9 cellular contexts compared by ENCODE assay signal in the genomic region with DNA sequence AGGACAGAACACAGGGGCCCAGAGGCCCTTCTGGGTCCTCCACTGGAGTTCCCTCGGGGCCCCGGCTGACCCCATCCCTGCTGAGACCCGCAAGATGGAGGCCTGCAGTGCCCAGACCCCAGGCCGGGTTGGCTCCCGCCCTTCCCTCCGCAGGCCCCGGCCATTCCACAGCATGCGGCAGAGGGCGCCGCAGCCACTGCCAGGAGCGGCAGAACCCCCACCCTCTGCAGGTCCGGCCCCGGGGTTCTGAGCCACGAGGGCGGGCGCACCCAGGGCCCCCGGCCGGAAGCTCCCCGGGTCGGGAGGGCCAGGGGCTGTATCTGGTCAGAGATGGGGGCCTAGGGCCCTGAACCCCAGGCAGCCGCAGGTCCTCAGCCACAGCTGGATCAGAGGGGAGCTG. TPM values are rescaled to one million over a fixed set of nuclear protein-coding genes. Genes with fewer than 3 reads are reported as not detected.
DNase-seq lines count a peak whose midpoint lies in the region; ATAC-seq, FAIRE-seq and TF ChIP-seq lines count a peak whose summit lies in the region.
"Had no signal": no experiment of that assay in that cellular context is flagged by ENCODE, and none has a peak within 500 bp of the region (broad histone marks: within the 10 kb centered on the region; RNA-seq: fewer than 3 reads in every experiment).

No MANE protein-coding gene starts in this region.

- no peaks in the 10 kb centered on the region for H4K20me1 ChIP-seq in PC-3 (ENCODE audit: low read length)

- H3K4ac ChIP-seq in neuronal stem cell (ENCODE audit: low read length) = no peak overlapping the region

- peak overlapping the region; percentile 90 for H2BK5ac ChIP-seq in neuronal stem cell (ENCODE audit: low read length)

- H3K9me2 ChIP-seq in PC-3 (replicated peaks; ENCODE audit: low read length) = no peaks in the 10 kb centered on the region

- no CpG with 5 or more reads among the region's 21 CpGs for WGBS in neuronal stem cell (ENCODE audit: extremely low coverage in 2 of 2, insufficient read length in 2 of 2, insufficient replicate concordance in 1 of 2), 2 donors

- H3K27me3 ChIP-seq in PC-3 (ENCODE audit: low read length) (no peaks in the 10 kb centered on the region), neuronal stem cell (ENCODE audit: control insufficient read depth in 3 of 3, insufficient read depth in 3 of 3, low read depth in 1 of 3, low read length in 3 of 3) (no peaks in the 10 kb centered on the region)

- BruUV-seq in PC-3 (replicated peaks; lab: Mats Ljungman, UMichigan) = no TSS peak

- no peak overlapping the region for H3K9ac ChIP-seq in PC-3 (ENCODE audit: low read length)
- H3K9ac ChIP-seq in neuronal stem cell (ENCODE audit: low read depth, low read length, poor library complexity) = no peak overlapping the region

- peak overlapping the region; percentile 65 for H3K23ac ChIP-seq in neuronal stem cell (ENCODE audit: low read depth, low read length, poor library complexity)

- no peak overlapping the region for H4K8ac ChIP-seq in neuronal stem cell (ENCODE audit: low read depth, low read length)

- H3K27ac ChIP-seq in PC-3 (ENCODE audit: low read length) (no peak overlapping the region), neuronal stem cell (replicated peaks; ENCODE audit: low read length) (no peak overlapping the region)

- FAIRE-seq in GM12892 (lab: Jason Lieb, UNC) = no peak

- TF ChIP-seq POLR2A in GM12892 (IDR thresholded peaks at IDR 0.05; ENCODE audit: low read depth, low read length) = no peak

- H3K79me1 ChIP-seq in neuronal stem cell (ENCODE audit: low read depth, low read length) = peaks cover 4% of the 10 kb centered on the region

- peak overlapping the region; percentile 99 for H2BK12ac ChIP-seq in neuronal stem cell (ENCODE audit: low read length)

- H2AFZ ChIP-seq in PC-3 (ENCODE audit: low read length) (no peak overlapping the region), neuronal stem cell (ENCODE audit: low read length) (peak overlapping the region; percentile 64)

- TF ChIP-seq CTCF in PC-3 (conservative IDR thresholded peaks at IDR 0.05; ENCODE audit: low read depth, low read length) (0 out of 2 replicates have a peak, but pooled peaks have one; percentile 15), astrocyte of the spinal cord (IDR thresholded peaks at IDR 0.05; ENCODE audit: low read depth, low read length) (peak; percentile 47)

- no peak overlapping the region for H3K4me3 ChIP-seq in PC-3 (ENCODE audit: low read length)
- no peak overlapping the region for H3K4me3 ChIP-seq in astrocyte of the spinal cord (ENCODE audit: low read depth, low read length)
- H3K4me3 ChIP-seq in neuronal stem cell (ENCODE audit: low read length in 2 of 2) = no peak overlapping the region

- no peaks in the 10 kb centered on the region for H3F3A ChIP-seq in PC-3 (ENCODE audit: low read length, unreplicated experiment)

- H3K4me1 ChIP-seq in PC-3 (ENCODE audit: insufficient read depth, low read length) (no peaks in the 10 kb centered on the region), neuronal stem cell (ENCODE audit: control insufficient read depth in 2 of 2, insufficient read depth in 1 of 2, low read depth in 1 of 2, low read length in 2 of 2) (peaks cover 0 to 16% of the 10 kb centered on the region in 2 donors)

- no peak overlapping the region for H3K14ac ChIP-seq in neuronal stem cell (ENCODE audit: low read length)

- intact Hi-C loops in PC-3 (cut with micrococcal nuclease) = no loop called here

- no peaks in the 10 kb centered on the region for H3K79me2 ChIP-seq in PC-3 (ENCODE audit: low read length)

- H2BK15ac ChIP-seq in neuronal stem cell (ENCODE audit: low read length) = peak overlapping the region; percentile 79

- no peaks in the 10 kb centered on the region for H3K36me3 ChIP-seq in PC-3 (ENCODE audit: low read depth, low read length)
- no peaks in the 10 kb centered on the region for H3K36me3 ChIP-seq in neuronal stem cell (replicated peaks in 1 of 2; ENCODE audit: control insufficient read depth in 2 of 2, insufficient read depth in 2 of 2, low read length in 2 of 2)

- H2AK5ac ChIP-seq in neuronal stem cell (ENCODE audit: low read depth, low read length) = peak overlapping the region; percentile 99

- peak overlapping the region; percentile 87 for H2BK120ac ChIP-seq in neuronal stem cell (ENCODE audit: low read depth, low read length)

- DNase-seq in Daoy (ENCODE audit: low read depth) (peak; percentile 51), PC-3 (no peak), astrocyte of the spinal cord (ENCODE audit: low read depth, low spot score) (no peak), neuronal stem cell (ENCODE audit: low spot score) (no peak), cerebellum (ENCODE audit: low spot score) (no peak), GM12892 (ENCODE audit: insufficient read length) (no peak)

- H3K4me2 ChIP-seq in PC-3 (ENCODE audit: low read length) = no peak overlapping the region
- H3K4me2 ChIP-seq in neuronal stem cell (ENCODE audit: insufficient read depth, low read length, poor library complexity, severe bottlenecking) = no peak overlapping the region

- CTCF ChIA-PET in PC-3 (lab: Charles Lee) = no interaction called here

- H4K91ac ChIP-seq in neuronal stem cell (ENCODE audit: low read depth, low read length, poor library complexity) = peak overlapping the region; percentile 95

- POLR2A ChIA-PET in PC-3 (lab: Charles Lee; ENCODE audit: unreplicated experiment) = no interaction called here

- ATAC-seq in PC-3 (no peak), GM21367 (IDR thresholded peaks at IDR 0.05; ENCODE audit: unreplicated experiment) (no peak), GM18868 (IDR thresholded peaks at IDR 0.05; ENCODE audit: unreplicated experiment) (no peak)

- in situ Hi-C loops in astrocyte of the spinal cord (cut with HindIII; ENCODE audit: low sequenced_read_pairs) = no loop called here

- H3K9me3 ChIP-seq in PC-3 (ENCODE audit: low read length) (no peaks in the 10 kb centered on the region), neuronal stem cell (replicated peaks in 1 of 2; ENCODE audit: control insufficient read depth in 2 of 2, insufficient read depth in 1 of 2, low read depth in 1 of 2, low read length in 2 of 2) (no peaks in the 10 kb centered on the region)

- peak overlapping the region; percentile 48 for H3K18ac ChIP-seq in neuronal stem cell (ENCODE audit: low read length)

RNA-seq across cellular contexts. Expression of gene PERCC1, which starts 2.4 kb away (rescaled TPM):
- not detected in 2 replicates for total RNA-seq in Daoy (2014; rRNA removed; shearing (Covaris generic))
- not detected in 2 replicates for total RNA-seq in PC-3 (2014; rRNA removed)
- polyA plus RNA-seq in neuronal stem cell (2013, experiment 1 of 2) = not detected
- not detected for polyA plus RNA-seq in neuronal stem cell (2013, experiment 2 of 2)
- total RNA-seq in cerebellum = not detected
- not detected for polyA plus RNA-seq in GM12892 (2012; ENCODE audit: missing spikeins)
- total RNA-seq: epithelial cell of proximal tubule had no signal

RNA-seq across cellular contexts. Expression of gene UQCC4, which starts 8.0 kb away (rescaled TPM):
- 21.7 and 25.8 TPM in 2 replicates for total RNA-seq in Daoy (2014; rRNA removed; shearing (Covaris generic))
- 27.0 and 33.2 TPM in 2 replicates for total RNA-seq in PC-3 (2014; rRNA removed)
- 15.5 TPM for polyA plus RNA-seq in neuronal stem cell (2013, experiment 1 of 2)
- 14.7 TPM for polyA plus RNA-seq in neuronal stem cell (2013, experiment 2 of 2)
- total RNA-seq in cerebellum = 7.0 TPM
- 15.1 TPM for polyA plus RNA-seq in GM12892 (2012; ENCODE audit: missing spikeins)

RNA-seq across cellular contexts. Expression of gene UNKL, which starts 14.0 kb away (rescaled TPM):
- 12.1 and 13.7 TPM in 2 replicates for total RNA-seq in Daoy (2014; rRNA removed; shearing (Covaris generic))
- total RNA-seq in PC-3 (2014; rRNA removed) (18.8 and 33.9 TPM in 2 replicates), cerebellum (24.2 TPM)
- polyA plus RNA-seq in neuronal stem cell (2013, experiment 1 of 2) = 14.1 TPM
- 14.2 TPM for polyA plus RNA-seq in neuronal stem cell (2013, experiment 2 of 2)
- polyA plus RNA-seq in GM12892 (2012; ENCODE audit: missing spikeins) = 7.6 TPM

RNA-seq across cellular contexts. Expression of gene CCDC154, which starts 15.8 kb away (rescaled TPM):
- total RNA-seq in Daoy (2014; rRNA removed; shearing (Covaris generic)) = not detected in 2 replicates
- total RNA-seq in PC-3 (2014; rRNA removed) = not detected in 2 replicates
- polyA plus RNA-seq in neuronal stem cell (2013, experiment 1 of 2) = 0.86 TPM
- 1.2 TPM for polyA plus RNA-seq in neuronal stem cell (2013, experiment 2 of 2)
- total RNA-seq in cerebellum = 1.00 TPM
- polyA plus RNA-seq in GM12892 (2012; ENCODE audit: missing spikeins) = 0.38 TPM
- total RNA-seq: epithelial cell of proximal tubule had no signal

RNA-seq across cellular contexts. Expression of gene CLCN7, which starts 46.3 kb away (rescaled TPM):
- 15.6 and 28.2 TPM in 2 replicates for total RNA-seq in Daoy (2014; rRNA removed; shearing (Covaris generic))
- 48.2 and 66.6 TPM in 2 replicates for total RNA-seq in PC-3 (2014; rRNA removed)
- 32.7 TPM for polyA plus RNA-seq in neuronal stem cell (2013, experiment 1 of 2)
- polyA plus RNA-seq in neuronal stem cell (2013, experiment 2 of 2) = 28.0 TPM
- 37.5 TPM for total RNA-seq in cerebellum
- polyA plus RNA-seq in GM12892 (2012; ENCODE audit: missing spikeins) = 14.7 TPM
